ENCODE assay signal across 9 cellular contexts in genomic region chr1:116498789-116499628, GRCh38.
DNase-seq lines count a peak whose midpoint lies in the region; ATAC-seq, FAIRE-seq and TF ChIP-seq lines count a peak whose summit lies in the region.
"Had no signal": no experiment of that assay in that cellular context is flagged by ENCODE, and none has a peak within 500 bp of the region (broad histone marks: within the 10 kb centered on the region; RNA-seq: fewer than 3 reads in every experiment).

No MANE protein-coding gene starts in this region.

- TF ChIP-seq CTCF in CD14-positive monocyte (IDR thresholded peaks at IDR 0.05) (peak; percentile 89), IMR-90 (conservative IDR thresholded peaks at IDR 0.05; ENCODE audit: low read depth, low read length) (peak; percentile 94), fibroblast of villous mesenchyme (IDR thresholded peaks at IDR 0.05; ENCODE audit: insufficient read depth, low read depth, low read length) (peak; percentile 91)

- H4K5ac ChIP-seq in IMR-90 (ENCODE audit: low read depth, low read length): peak overlapping the region; percentile 5

- CTCF ChIA-PET in IMR-90 (lab: Yijun Ruan, JAX): interaction anchor here (0.5 to 3.3 kb wide), 17 partner anchors 9 to 421 kb away, joined by 3 to 54 read pairs (median 4); no protein-coding TSS in a partner anchor

- no peak overlapping the region for H3K14ac ChIP-seq in IMR-90 (replicated peaks; ENCODE audit: low read depth, low read length)

- H2BK120ac ChIP-seq in IMR-90 (ENCODE audit: low read depth, low read length): peak overlapping the region; percentile 36; the same call in 1 of the 2 replicates

- POLR2A ChIA-PET in IMR-90 (lab: Charles Lee; ENCODE audit: unreplicated experiment): no interaction called here

- H3K4me1 ChIP-seq in IMR-90 (ENCODE audit: control insufficient read depth, insufficient read depth, low read length): peaks cover 15% of the 10 kb centered on the region
- H3K4me1 ChIP-seq in NT2/D1 (ENCODE audit: insufficient read depth, insufficient read length): peaks cover 2% of the 10 kb centered on the region
- H3K4me1 ChIP-seq in neuron (ENCODE audit: insufficient read depth, low read length): peaks cover 14% of the 10 kb centered on the region

- no peak for TF ChIP-seq POLR2A in IMR-90 (IDR thresholded peaks at IDR 0.05; ENCODE audit: low read depth, low read length)

- peaks cover 0 to 2% (median 0%) of the 10 kb centered on the region in 3 donors for H3K27me3 Mint-ChIP-seq in CD14-positive monocyte (ENCODE audit: low read depth in 3 of 3)
- no peaks in the 10 kb centered on the region for H3K27me3 Mint-ChIP-seq in activated T-cell treated with anti-CD3 and anti-CD28 coated beads, Interleukin-2, amount 50 U/mL, for 72 hours (ENCODE audit: low read depth)

- H3K23ac ChIP-seq in IMR-90 (ENCODE audit: low read depth, low read length): no peak overlapping the region

- H2BK15ac ChIP-seq in IMR-90 (ENCODE audit: low read depth, low read length): no peak overlapping the region

- no peak overlapping the region for H3K4me3 Mint-ChIP-seq in CD14-positive monocyte
- H3K4me3 Mint-ChIP-seq in activated T-cell treated with anti-CD3 and anti-CD28 coated beads, Interleukin-2, amount 50 U/mL, for 72 hours: no peak overlapping the region

- H2AK9ac ChIP-seq in IMR-90 (replicated peaks; ENCODE audit: low read depth, low read length, poor library complexity): peak overlapping the region; percentile 18

- peaks cover 72% of the 10 kb centered on the region for H3K4me1 Mint-ChIP-seq in CD14-positive monocyte
- peaks cover 25% of the 10 kb centered on the region for H3K4me1 Mint-ChIP-seq in activated T-cell treated with anti-CD3 and anti-CD28 coated beads, Interleukin-2, amount 50 U/mL, for 72 hours (ENCODE audit: low read depth)

- H3K4me2 ChIP-seq in IMR-90 (ENCODE audit: low read depth, low read length): no peak overlapping the region

- TF ChIP-seq RAD21 in IMR-90 (IDR thresholded peaks at IDR 0.05; ENCODE audit: low read length): peak; percentile 92

- H3K9ac ChIP-seq in IMR-90 (ENCODE audit: low read depth, low read length): no peak overlapping the region
- H3K9ac ChIP-seq in NT2/D1 (ENCODE audit: insufficient read length, low read depth): peak overlapping the region; percentile 5

- peaks cover 0 to 3% (median 0%) of the 10 kb centered on the region in 7 donors for H3K9me3 Mint-ChIP-seq in CD14-positive monocyte
- H3K9me3 Mint-ChIP-seq in activated T-cell treated with anti-CD3 and anti-CD28 coated beads, Interleukin-2, amount 50 U/mL, for 72 hours: no peaks in the 10 kb centered on the region
- H3K9me3 Mint-ChIP-seq: IgD-negative memory B cell had no signal

- no peaks in the 10 kb centered on the region for H3K79me1 ChIP-seq in IMR-90 (ENCODE audit: low read depth in 1 of 2, low read length in 2 of 2)

- ATAC-seq in IMR-90 (ENCODE audit: low read depth) (peak; percentile 97), GM19467 (IDR thresholded peaks at IDR 0.05; ENCODE audit: unreplicated experiment) (no peak)
- ATAC-seq in activated T-cell treated with anti-CD3 and anti-CD28 coated beads, Interleukin-2, amount 50 U/mL, for 72 hours (replicated peaks in 1 of 2): peak; percentile 58 to 60

- H3K56ac ChIP-seq in IMR-90 (ENCODE audit: extremely low read depth, insufficient read depth, low read length): no peak overlapping the region

- peak overlapping the region in 1 of 2 experiments; percentile 79; a peak in 2 of 4 replicates for H4K8ac ChIP-seq in IMR-90 (ENCODE audit: low read depth in 2 of 2, low read length in 2 of 2)

- no peak overlapping the region for H2BK20ac ChIP-seq in IMR-90 (ENCODE audit: low read depth, low read length)

- peak; percentile 63 for DNase-seq in CD14-positive monocyte (ENCODE audit: low spot score)
- peak; percentile 53 for DNase-seq in GM19239 (ENCODE audit: insufficient read length, low spot score)
- DNase-seq in IMR-90: peak; percentile 61
- peak; percentile 83 for DNase-seq in NT2/D1 (ENCODE audit: low read depth, low spot score)
- peak; percentile 51 to 65 for DNase-seq in activated T-cell treated with anti-CD3 and anti-CD28 coated beads, Interleukin-2, amount 50 U/mL, for 72 hours
- peak; percentile 68 for DNase-seq in fibroblast of villous mesenchyme (ENCODE audit: low read depth)

- peak overlapping the region; percentile 87 for H2AFZ ChIP-seq in IMR-90 (replicated peaks; ENCODE audit: low read length, poor library complexity)
- H2AFZ ChIP-seq in neuron (ENCODE audit: low read depth, low read length): peak overlapping the region; percentile 88

- no peak overlapping the region for H2BK5ac ChIP-seq in IMR-90 (ENCODE audit: low read depth, low read length, poor library complexity, severe bottlenecking)

- intact Hi-C loops in CD14-positive monocyte (cut with micrococcal nuclease) (loop anchor here (5.0 to 10.0 kb wide), 2 partner anchors 124 to 357 kb away; partner anchors contain the start of gene ATP1A1 (in 1 of the 2)), IMR-90 (cut with micrococcal nuclease) (loop anchor here (1.0 kb wide), 3 partner anchors 347 to 692 kb away; no protein-coding TSS in a partner anchor)

- no peaks in the 10 kb centered on the region for H3K9me1 ChIP-seq in IMR-90 (ENCODE audit: insufficient read depth, low read length)

- WGBS in IMR-90 (ENCODE audit: extremely low coverage in 2 of 2, insufficient read length in 1 of 2), 2 experiments: 20% methylated on average over 1 of the region's 13 CpGs; no CpG with 5 or more reads in 1 of the 2 experiments

- in situ Hi-C loops in IMR-90 (cut with MboI; ENCODE audit: low sequenced_read_pairs): loop anchor here (10.0 kb wide), 2 partner anchors 364 to 694 kb away; no protein-coding TSS in a partner anchor

- H3K4me3 ChIP-seq in IMR-90 (ENCODE audit: insufficient read depth, low read depth, low read length) (no peak overlapping the region), NT2/D1 (ENCODE audit: insufficient read length, low read depth) (no peak overlapping the region), fibroblast of villous mesenchyme (ENCODE audit: low read depth, low read length) (no peak overlapping the region), neuron (ENCODE audit: low read length) (no peak overlapping the region)

- H3K27ac Mint-ChIP-seq in CD14-positive monocyte: peak overlapping the region in 6 of 7 donors; percentile 49 to 95 (median 76)
- H3K27ac Mint-ChIP-seq in activated T-cell treated with anti-CD3 and anti-CD28 coated beads, Interleukin-2, amount 50 U/mL, for 72 hours: peak overlapping the region; percentile 34

- peaks cover 17 to 30% of the 10 kb centered on the region in 2 donors for H3K36me3 Mint-ChIP-seq in CD14-positive monocyte
- H3K36me3 Mint-ChIP-seq in activated T-cell treated with anti-CD3 and anti-CD28 coated beads, Interleukin-2, amount 50 U/mL, for 72 hours (ENCODE audit: insufficient read depth in 2 of 2): no peaks in the 10 kb centered on the region

- no peaks in the 10 kb centered on the region for H4K20me1 ChIP-seq in IMR-90 (ENCODE audit: insufficient read depth, low read length)

- H3K9me3 ChIP-seq in IMR-90 (ENCODE audit: control insufficient read depth, insufficient read depth, low read length) (no peaks in the 10 kb centered on the region), NT2/D1 (ENCODE audit: insufficient read depth, low read length) (no peaks in the 10 kb centered on the region), neuron (ENCODE audit: low read length) (no peaks in the 10 kb centered on the region)

- FAIRE-seq in GM19239 (lab: Jason Lieb, UNC): no peak

- H4K91ac ChIP-seq in IMR-90 (ENCODE audit: insufficient read depth, low read depth, low read length): no peak overlapping the region

- H3K4ac ChIP-seq in IMR-90 (ENCODE audit: low read depth, low read length): no peak overlapping the region

- H3K27ac ChIP-seq in IMR-90 (ENCODE audit: insufficient read depth, low read length): no peak overlapping the region

- H3K36me3 ChIP-seq in IMR-90 (ENCODE audit: control insufficient read depth, insufficient read depth, low read length) (no peaks in the 10 kb centered on the region), NT2/D1 (ENCODE audit: insufficient read depth, insufficient read length, low read length) (no peaks in the 10 kb centered on the region), neuron (ENCODE audit: insufficient read depth, low read length) (no peaks in the 10 kb centered on the region)

- dilution Hi-C loops in IMR-90 (cut with HindIII; ENCODE audit: low sequenced_read_pairs, unreplicated experiment): no loop called here

- H3K27me3 ChIP-seq in IMR-90 (ENCODE audit: control insufficient read depth, insufficient read depth, low read length) (no peaks in the 10 kb centered on the region), NT2/D1 (ENCODE audit: insufficient read depth, insufficient read length) (no peaks in the 10 kb centered on the region), neuron (ENCODE audit: insufficient read depth, low read length) (no peaks in the 10 kb centered on the region)

- no TSS peak for BruUV-seq in IMR-90 (replicated peaks; lab: Mats Ljungman, UMichigan)

- no peak overlapping the region for H3K18ac ChIP-seq in IMR-90 (ENCODE audit: low read depth, low read length)

- no peak overlapping the region for H2AK5ac ChIP-seq in IMR-90 (ENCODE audit: low read depth, low read length)

TF ChIP-seq in IMR-90, 13 proteins besides CTCF, POLR2A, EP300 and RAD21:
- no peak for TF ChIP-seq ELK1 (IDR thresholded peaks at IDR 0.05; ENCODE audit: borderline replicate concordance, low read depth, low read length)
- peak; percentile 91 for TF ChIP-seq SMC3 (IDR thresholded peaks at IDR 0.05; ENCODE audit: low read depth, low read length)
